Comparison of ENCODE assay signal across 27 cellular contexts in the genomic region with DNA sequence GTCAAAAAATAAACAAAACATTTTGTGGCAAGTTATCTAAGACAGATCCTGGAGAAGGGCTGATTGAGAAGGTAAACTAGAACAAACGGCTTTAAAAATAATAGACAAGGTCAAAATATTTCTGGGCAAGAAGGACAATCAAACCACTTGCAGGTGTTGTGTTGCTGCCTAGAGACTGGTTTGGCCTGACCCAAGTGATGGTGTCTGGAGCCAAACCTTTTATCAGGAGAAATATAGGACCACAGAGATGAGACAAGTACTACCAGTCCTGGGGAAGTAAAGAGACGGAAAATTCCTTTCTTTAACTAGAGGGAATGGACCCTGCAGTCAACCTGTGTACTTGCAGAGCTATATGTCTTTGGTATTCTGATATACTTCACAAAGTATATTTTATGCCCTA. TPM values are rescaled to one million over a fixed set of nuclear protein-coding genes. Genes with fewer than 3 reads are reported as not detected.
A peak's percentile ranks its signal among the peaks of the same experiment; 100 is the strongest.
DNase-seq lines count a peak whose midpoint lies in the region; ATAC-seq and TF ChIP-seq lines count a peak whose summit lies in the region.
"Had no signal": no experiment of that assay in that cellular context is flagged by ENCODE, and none has a peak within 500 bp of the region (broad histone marks: within the 10 kb centered on the region; RNA-seq: fewer than 3 reads in every experiment).

No MANE protein-coding gene starts in this region.

- peak overlapping the region; percentile 0; the same call in 1 of the 2 replicates for H2AFZ ChIP-seq in KMS-11 (ENCODE audit: low read depth)
- H2AFZ ChIP-seq in parathyroid adenoma: no peak overlapping the region

- no peaks in the 10 kb centered on the region for H4K20me1 ChIP-seq in KMS-11 (ENCODE audit: insufficient read depth)

- POLR2A ChIA-PET in GM10248 (lab: Yijun Ruan, JAX): no interaction called here

- H3K27me3 ChIP-seq in KMS-11 (ENCODE audit: insufficient read depth, low read depth) (no peaks in the 10 kb centered on the region), parathyroid adenoma (ENCODE audit: control insufficient read depth, insufficient read depth, low read length) (no peaks in the 10 kb centered on the region)
- H3K27me3 ChIP-seq: left lung, thyroid gland, vagina had no signal

- CTCF ChIA-PET in GM10248 (lab: Yijun Ruan, JAX): interaction anchor here (1.3 to 3.0 kb wide), 5 partner anchors 11 to 279 kb away, joined by 3 to 10 read pairs (median 5); no protein-coding TSS in a partner anchor

- no peak for DNase-seq in activated naive CD4-positive, alpha-beta T cell treated with anti-CD3 and anti-CD28 coated beads, Interleukin-2, amount 50 U/mL, for 72 hours (ENCODE audit: low spot score in 2 of 2)
- no peak for DNase-seq in activated naive CD4-positive, alpha-beta T cell treated with Interleukin-2 at 50 U/mL for 16 hours
- no peak for DNase-seq in caudate nucleus (lab: John Stamatoyannopoulos, UW)
- DNase-seq in NK-92 (lab: John Stamatoyannopoulos, UW; ENCODE audit: unreplicated experiment): no peak
- DNase-seq in GM10248 (ENCODE audit: extremely low spot score): no peak
- DNase-seq: activated CD4-positive, alpha-beta memory T cell treated with anti-CD3 and anti-CD28 coated beads, Interleukin-2, amount 10 ng/mL, durations not matched to agents 7 days and 5 days; COR-L47; effector CD4-positive, alpha-beta T cell; glutamatergic neuron; H9; left lung; mesendoderm; NCI-H1417 treated with DMSO at 0.1 percent for 48 hours; NCI-H2029 treated with DMSO at 0.1 percent for 48 hours; NCI-H524 treated with DMSO at 0.1 percent for 48 hours; NK-92 treated with Interleukin-12 subunit alpha and Interleukin-12 subunit beta, amount 100 ng/mL, for 24 hours; small intestine; T-helper 2 cell; thyroid gland had no signal

- H3K27ac ChIP-seq in KMS-11 (peak overlapping the region; percentile 88), caudate nucleus (ENCODE audit: low read depth, low read length) (peak overlapping the region; percentile 28), parathyroid adenoma (peak overlapping the region; percentile 4)
- H3K27ac ChIP-seq: epithelial cell of prostate, left lung, vagina had no signal

- H3K4me3 ChIP-seq in KMS-11 (IDR thresholded peaks at IDR 0.05; ENCODE audit: insufficient read depth, low read depth, low read length) (peak overlapping the region; percentile 42), parathyroid adenoma (ENCODE audit: low read depth, low read length) (no peak overlapping the region)
- H3K4me3 ChIP-seq: K562, left lung, thyroid gland, vagina had no signal

- no peaks in the 10 kb centered on the region for H3K36me3 Mint-ChIP-seq in activated naive CD4-positive, alpha-beta T cell treated with anti-CD3 and anti-CD28 coated beads, Interleukin-2, amount 50 U/mL, for 72 hours

- peak overlapping the region; percentile 50; the same call in 1 of the 2 replicates for H3K9ac ChIP-seq in KMS-11
- H3K9ac ChIP-seq in parathyroid adenoma: no peak overlapping the region

- H3K79me2 ChIP-seq in KMS-11 (ENCODE audit: insufficient read depth, low read depth) (no peaks in the 10 kb centered on the region), parathyroid adenoma (peaks cover 17% of the 10 kb centered on the region)

- H3K9me3 Mint-ChIP-seq in activated naive CD4-positive, alpha-beta T cell treated with anti-CD3 and anti-CD28 coated beads, Interleukin-2, amount 50 U/mL, for 72 hours: no peaks in the 10 kb centered on the region
- H3K9me3 Mint-ChIP-seq: activated CD4-positive, alpha-beta memory T cell treated with anti-CD3 and anti-CD28 coated beads, Interleukin-2, amount 10 ng/mL, durations not matched to agents 7 days and 5 days; H9; stimulated activated naive CD8-positive, alpha-beta T cell treated with anti-CD3 and anti-CD28 coated beads, Interleukin-15, Interleukin-2, amounts not matched to agents 100 ng/mL and 50 ng/mL, for 24 hours had no signal

- H3K36me3 ChIP-seq in KMS-11 (ENCODE audit: insufficient read depth): no peaks in the 10 kb centered on the region
- no peaks in the 10 kb centered on the region for H3K36me3 ChIP-seq in parathyroid adenoma (ENCODE audit: control insufficient read depth, insufficient read depth, low read length)
- H3K36me3 ChIP-seq: left lung, thyroid gland, vagina had no signal

- H3K4me1 ChIP-seq in KMS-11 (ENCODE audit: low read depth, poor library complexity, severe bottlenecking) (peaks cover 87% of the 10 kb centered on the region), parathyroid adenoma (peaks cover 39% of the 10 kb centered on the region)
- H3K4me1 ChIP-seq: left lung, vagina had no signal

- H3K4me2 ChIP-seq in KMS-11 (peak overlapping the region; percentile 58), parathyroid adenoma (ENCODE audit: low read length) (no peak overlapping the region)

- TF ChIP-seq CTCF in KMS-11 (conservative IDR thresholded peaks at IDR 0.05; ENCODE audit: low read depth, low read length) (no peak), parathyroid adenoma (IDR thresholded peaks at IDR 0.05) (no peak), GM10248 (IDR thresholded peaks at IDR 0.05; ENCODE audit: control extremely low read depth, extremely low read depth, low read depth, missing control alignments) (no peak)

- peak overlapping the region; percentile 96 to 98 for H3K27ac Mint-ChIP-seq in activated naive CD4-positive, alpha-beta T cell treated with anti-CD3 and anti-CD28 coated beads, Interleukin-2, amount 50 U/mL, for 72 hours
- H3K27ac Mint-ChIP-seq: activated CD4-positive, alpha-beta memory T cell treated with anti-CD3 and anti-CD28 coated beads, Interleukin-2, amount 10 ng/mL, durations not matched to agents 7 days and 5 days; H9 had no signal

- H3K9me3 ChIP-seq in parathyroid adenoma (ENCODE audit: control insufficient read depth, low read length): no peaks in the 10 kb centered on the region
- H3K9me3 ChIP-seq: left lung, thyroid gland, vagina had no signal

- no peak for ATAC-seq in activated naive CD4-positive, alpha-beta T cell treated with anti-CD3 and anti-CD28 coated beads, Interleukin-2, amount 50 U/mL, for 72 hours
- ATAC-seq: K562, left lung, SK-N-SH treated with all-trans-retinoic acid at 6 μM for 48 hours had no signal

RNA-seq across cellular contexts. Expression of gene PLCL1, which starts 44.2 kb away (rescaled TPM):
- 1 to 10 TPM; 1.3 to 4.9 TPM for total RNA-seq in activated naive CD4-positive, alpha-beta T cell treated with anti-CD3 and anti-CD28 coated beads, Interleukin-2, amount 50 U/mL, for 72 hours
- total RNA-seq: bronchial epithelial cell had no signal

Comparison
In these comparisons a context has a peak if more than half of its experiments do, and no peak if none do; other contexts are left out.
1. H3K27ac ChIP-seq: peak in every context shown above with its lines; median percentile 88 in KMS-11; 28 in caudate nucleus; 4 in parathyroid adenoma.